ENCODE assay signal across 8 cellular contexts in genomic region chr14:102087762-102088011, GRCh38. TPM values are rescaled to one million over a fixed set of nuclear protein-coding genes. Genes with fewer than 3 reads are reported as not detected.
DNase-seq lines count a peak whose midpoint lies in the region; TF ChIP-seq lines count a peak whose summit lies in the region.

No MANE protein-coding gene starts in this region.

- H3K36me3 ChIP-seq in BLaER1 (peaks cover 35% of the 10 kb centered on the region), Loucy (ENCODE audit: insufficient read depth, low read length) (peaks cover 32% of the 10 kb centered on the region), duodenal mucosa (ENCODE audit: control insufficient read depth in 1 of 2, insufficient read depth in 2 of 2, low read length in 2 of 2) (peaks cover 24 to 27% of the 10 kb centered on the region in 2 donors), neural cell (ENCODE audit: insufficient read depth, low read length) (peaks cover 8% of the 10 kb centered on the region)

- no peak for TF ChIP-seq RAD21 in neural cell (conservative IDR thresholded peaks at IDR 0.05)

- peak overlapping the region; percentile 97 for H3K4me2 ChIP-seq in BLaER1
- H3K4me2 ChIP-seq in Loucy (ENCODE audit: low read depth, low read length, poor library complexity, severe bottlenecking): peak overlapping the region; percentile 88
- H3K4me2 ChIP-seq in neural cell (ENCODE audit: low read length): peak overlapping the region; percentile 78

- DNase-seq in NCI-H345 (lab: John Stamatoyannopoulos, UW) (no peak), hepatic stellate cell (ENCODE audit: low spot score) (no peak), cerebellum (ENCODE audit: low spot score) (no peak)
- no peak for DNase-seq in activated CD4-positive, CD25-positive, alpha-beta regulatory T cell treated with anti-CD3 and anti-CD28 coated beads, Interleukin-2, amount 50 U/mL, for 72 hours

- H3K9me2 ChIP-seq in Loucy (replicated peaks; ENCODE audit: low read depth, low read length) (no peaks in the 10 kb centered on the region), neural cell (ENCODE audit: insufficient read depth, low read length) (no peaks in the 10 kb centered on the region)

- H3K9ac ChIP-seq in BLaER1: peak overlapping the region; percentile 99
- peak overlapping the region; percentile 98 for H3K9ac ChIP-seq in Loucy (ENCODE audit: low read depth, low read length, poor library complexity, severe bottlenecking)
- H3K9ac ChIP-seq in duodenal mucosa (ENCODE audit: low read depth in 1 of 2, low read length in 2 of 2): peak overlapping the region; percentile 81 to 97
- H3K9ac ChIP-seq in neural cell (ENCODE audit: low read length): peak overlapping the region; percentile 91

- peak overlapping the region; percentile 99 for H3K27ac ChIP-seq in BLaER1
- H3K27ac ChIP-seq in duodenal mucosa (ENCODE audit: low read depth, low read length): peak overlapping the region; percentile 100
- H3K27ac ChIP-seq in neural cell (ENCODE audit: low read length): peak overlapping the region; percentile 89

- H3K4me1 ChIP-seq in BLaER1: peaks cover 61% of the 10 kb centered on the region
- peaks cover 46% of the 10 kb centered on the region for H3K4me1 ChIP-seq in Loucy (ENCODE audit: insufficient read depth, low read length, poor library complexity, severe bottlenecking)
- peaks cover 18 to 22% of the 10 kb centered on the region in 2 donors for H3K4me1 ChIP-seq in duodenal mucosa (ENCODE audit: control insufficient read depth in 1 of 2, insufficient read depth in 2 of 2, low read length in 2 of 2)

- H3K9me3 ChIP-seq in BLaER1 (no peaks in the 10 kb centered on the region), Loucy (ENCODE audit: insufficient read depth, low read depth, low read length) (no peaks in the 10 kb centered on the region), duodenal mucosa (ENCODE audit: control insufficient read depth in 1 of 2, low read length in 2 of 2) (no peaks in the 10 kb centered on the region), neural cell (ENCODE audit: low read length) (no peaks in the 10 kb centered on the region)

- TF ChIP-seq CTCF in Loucy (conservative IDR thresholded peaks at IDR 0.05; ENCODE audit: low read length) (no peak), neural cell (IDR thresholded peaks at IDR 0.05; ENCODE audit: poor library complexity, severe bottlenecking) (no peak)

- no peak for TF ChIP-seq EP300 in neural cell (conservative IDR thresholded peaks at IDR 0.05; ENCODE audit: poor library complexity, severe bottlenecking)

- H3K4me3 ChIP-seq in BLaER1: peak overlapping the region; percentile 91
- peak overlapping the region; percentile 83 for H3K4me3 ChIP-seq in Loucy (ENCODE audit: low read length, poor library complexity, severe bottlenecking)
- peak overlapping the region; percentile 73 to 76 for H3K4me3 ChIP-seq in duodenal mucosa (ENCODE audit: low read depth in 1 of 2, low read length in 2 of 2)
- peak overlapping the region; percentile 91 for H3K4me3 ChIP-seq in neural cell (ENCODE audit: low read length)

- peaks cover 40% of the 10 kb centered on the region for H4K20me1 ChIP-seq in BLaER1
- peaks cover 35% of the 10 kb centered on the region for H4K20me1 ChIP-seq in Loucy (ENCODE audit: insufficient read depth, low read length, poor library complexity, severe bottlenecking)
- H4K20me1 ChIP-seq in neural cell (ENCODE audit: insufficient read depth): no peaks in the 10 kb centered on the region

- H3K27me3 ChIP-seq in BLaER1: no peaks in the 10 kb centered on the region
- no peaks in the 10 kb centered on the region for H3K27me3 ChIP-seq in Loucy (ENCODE audit: insufficient read depth, low read length, poor library complexity, severe bottlenecking)
- no peaks in the 10 kb centered on the region for H3K27me3 ChIP-seq in duodenal mucosa (ENCODE audit: control insufficient read depth in 1 of 2, insufficient read depth in 2 of 2, low read length in 2 of 2)
- no peaks in the 10 kb centered on the region for H3K27me3 ChIP-seq in neural cell (ENCODE audit: insufficient read depth, low read depth, low read length)

- peak overlapping the region; percentile 79; the same call in 1 of the 2 replicates for H2AFZ ChIP-seq in Loucy (ENCODE audit: low read length)
- H2AFZ ChIP-seq in neural cell (ENCODE audit: low read depth, low read length): peak overlapping the region; percentile 54

- H3K79me2 ChIP-seq in Loucy (ENCODE audit: insufficient read depth, low read length) (peaks cover 42% of the 10 kb centered on the region), neural cell (replicated peaks; ENCODE audit: insufficient read depth, low read length) (peaks cover 22% of the 10 kb centered on the region)

- H3F3A ChIP-seq in Loucy (ENCODE audit: low read depth) (no peaks in the 10 kb centered on the region), neural cell (ENCODE audit: insufficient read depth, low read length, poor library complexity, severe bottlenecking) (no peaks in the 10 kb centered on the region)

TF ChIP-seq in neural cell, 6 proteins besides CTCF, POLR2A, EP300 and RAD21:
- TF ChIP-seq REST (IDR thresholded peaks at IDR 0.05; ENCODE audit: borderline replicate concordance): no peak
- TF ChIP-seq TAF1 (IDR thresholded peaks at IDR 0.05; ENCODE audit: low read depth): no peak
- TF ChIP-seq POLR2AphosphoS5 (IDR thresholded peaks at IDR 0.05): no peak
- no peak for TF ChIP-seq EZH2 (IDR thresholded peaks at IDR 0.05; ENCODE audit: borderline replicate concordance, insufficient read depth, low read length, poor library complexity, severe bottlenecking)
- no peak for TF ChIP-seq MXI1 (conservative IDR thresholded peaks at IDR 0.05; ENCODE audit: poor library complexity, severe bottlenecking)
- TF ChIP-seq SMC3 (conservative IDR thresholded peaks at IDR 0.05; ENCODE audit: poor library complexity): no peak

RNA-seq across cellular contexts. Expression of gene HSP90AA1, which starts 0.8 kb away (rescaled TPM):
- polyA plus RNA-seq in neural cell: 206 and 232 TPM in 2 replicates
- 396 and 605 TPM in 2 replicates for polyA minus RNA-seq in neural cell
- 271 TPM for total RNA-seq in cerebellum

RNA-seq across cellular contexts. Expression of gene WDR20, which starts 52.0 kb away (rescaled TPM):
- polyA plus RNA-seq in neural cell: 26.3 and 28.6 TPM in 2 replicates
- polyA minus RNA-seq in neural cell: 43.8 and 51.5 TPM in 2 replicates
- total RNA-seq in cerebellum: 36.5 TPM
